Comparison of ENCODE assay signal across 1 cellular context in the genomic region with DNA sequence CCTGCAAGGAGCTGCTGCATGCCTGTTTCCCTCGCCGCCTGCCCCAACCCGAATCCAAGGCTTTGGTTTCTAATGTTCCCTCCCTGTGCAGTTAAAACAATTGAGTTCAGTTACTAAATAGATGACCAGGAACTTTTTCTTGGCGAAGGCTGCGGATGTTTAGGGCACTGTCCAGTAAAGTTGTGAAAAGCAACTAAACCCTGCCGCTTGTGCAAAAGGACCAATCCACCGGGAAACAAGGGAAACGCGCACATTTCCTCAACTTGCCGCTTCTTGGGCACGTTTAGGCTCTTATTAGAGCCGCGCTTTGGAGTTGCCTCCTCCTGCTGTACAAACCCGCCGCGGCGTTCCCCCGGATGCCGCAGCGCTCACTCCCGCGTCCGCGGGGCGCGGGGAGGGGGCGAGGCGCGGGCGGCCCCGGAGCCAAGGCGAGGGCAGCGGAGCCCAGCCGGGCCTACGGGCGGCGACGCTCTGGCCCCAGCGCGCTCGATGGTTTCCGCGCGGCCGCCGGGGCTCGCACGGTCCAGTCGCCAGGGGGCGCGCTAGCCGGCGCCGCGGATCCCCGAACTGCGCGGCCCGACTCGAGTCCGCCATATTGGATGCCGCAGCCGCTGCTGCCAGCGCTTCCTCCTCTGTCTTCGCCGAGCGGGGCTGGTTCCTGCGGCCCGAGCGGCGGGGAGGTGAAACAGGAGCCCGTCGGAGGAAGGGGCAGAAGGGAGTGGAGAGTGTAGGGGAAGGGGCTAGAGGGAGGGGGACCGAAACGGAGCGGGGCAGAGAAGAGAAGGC.
A peak's percentile ranks its signal among the peaks of the same experiment; 100 is the strongest.
TF ChIP-seq lines count a peak whose summit lies in the region.

A gene with protein sequence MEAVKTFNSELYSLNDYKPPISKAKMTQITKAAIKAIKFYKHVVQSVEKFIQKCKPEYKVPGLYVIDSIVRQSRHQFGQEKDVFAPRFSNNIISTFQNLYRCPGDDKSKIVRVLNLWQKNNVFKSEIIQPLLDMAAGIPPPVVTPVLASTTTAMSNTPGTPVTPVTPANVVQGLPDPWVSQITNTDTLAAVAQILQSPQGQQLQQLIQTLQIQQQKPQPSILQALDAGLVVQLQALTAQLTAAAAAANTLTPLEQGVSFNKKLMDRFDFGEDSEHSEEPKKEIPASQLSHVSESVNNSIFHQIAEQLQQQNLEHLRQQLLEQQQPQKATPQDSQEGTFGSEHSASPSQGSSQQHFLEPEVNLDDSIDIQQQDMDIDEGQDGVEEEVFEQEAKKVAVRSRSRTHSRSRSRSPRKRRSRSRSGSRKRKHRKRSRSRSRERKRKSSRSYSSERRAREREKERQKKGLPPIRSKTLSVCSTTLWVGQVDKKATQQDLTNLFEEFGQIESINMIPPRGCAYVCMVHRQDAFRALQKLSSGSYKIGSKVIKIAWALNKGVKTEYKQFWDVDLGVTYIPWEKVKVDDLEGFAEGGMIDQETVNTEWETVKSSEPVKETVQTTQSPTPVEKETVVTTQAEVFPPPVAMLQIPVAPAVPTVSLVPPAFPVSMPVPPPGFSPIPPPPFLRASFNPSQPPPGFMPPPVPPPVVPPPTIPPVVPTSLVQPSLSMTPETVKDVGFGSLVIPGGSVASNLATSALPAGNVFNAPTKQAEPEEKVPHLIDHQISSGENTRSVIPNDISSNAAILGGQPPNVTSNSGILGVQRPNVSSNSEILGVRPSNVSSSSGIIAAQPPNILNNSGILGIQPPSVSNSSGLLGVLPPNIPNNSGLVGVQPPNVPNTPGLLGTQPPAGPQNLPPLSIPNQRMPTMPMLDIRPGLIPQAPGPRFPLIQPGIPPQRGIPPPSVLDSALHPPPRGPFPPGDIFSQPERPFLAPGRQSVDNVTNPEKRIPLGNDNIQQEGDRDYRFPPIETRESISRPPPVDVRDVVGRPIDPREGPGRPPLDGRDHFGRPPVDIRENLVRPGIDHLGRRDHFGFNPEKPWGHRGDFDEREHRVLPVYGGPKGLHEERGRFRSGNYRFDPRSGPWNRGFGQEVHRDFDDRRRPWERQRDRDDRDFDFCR (N-terminal part only) (plus strand): TSS at position 593 of the 786 bp plus-strand sequence. CDS start 485 bp downstream, outside the sequence.

TF ChIP-seq in HepG2, 621 proteins besides CTCF, POLR2A, EP300 and RAD21 (continued from another document and continues in another):
- TF ChIP-seq TGIF2 (CRISPR knock-in tag; IDR thresholded peaks at IDR 0.05) (no peak), CHD4 (IDR thresholded peaks at IDR 0.05; ENCODE audit: borderline replicate concordance, low read length) (no peak), DNMT1 (CRISPR knock-in tag; IDR thresholded peaks at IDR 0.05) (0 out of 2 replicates have a peak, but pooled peaks have one; percentile 43), ZNF143 (CRISPR knock-in tag; IDR thresholded peaks at IDR 0.05) (no peak; the same call in 1 of the 2 replicates), MYNN (CRISPR knock-in tag; IDR thresholded peaks at IDR 0.05; ENCODE audit: low read depth) (no peak), ZNF781 (CRISPR knock-in tag; IDR thresholded peaks at IDR 0.05; ENCODE audit: borderline replicate concordance, not compliant biosample characterization) (peak; percentile 1), ZNF724P (CRISPR knock-in tag; IDR thresholded peaks at IDR 0.05; ENCODE audit: borderline replicate concordance) (no peak), ATM (IDR thresholded peaks at IDR 0.05; ENCODE audit: borderline replicate concordance) (no peak), JARID2 (CRISPR knock-in tag; IDR thresholded peaks at IDR 0.05; ENCODE audit: insufficient replicate concordance) (peak; percentile 72), NFIC (IDR thresholded peaks at IDR 0.05; ENCODE audit: low read length) (no peak), ZNF557 (CRISPR knock-in tag; IDR thresholded peaks at IDR 0.05) (no peak), RXRA (CRISPR knock-in tag; IDR thresholded peaks at IDR 0.05) (peak; percentile 18; the same call in 1 of the 2 replicates), CEBPB (IDR thresholded peaks at IDR 0.05; ENCODE audit: borderline replicate concordance, low read depth, low read length) (no peak), HOXA3 (CRISPR knock-in tag; IDR thresholded peaks at IDR 0.05) (peak; percentile 99), ZNF331 (CRISPR knock-in tag; IDR thresholded peaks at IDR 0.05) (peak; percentile 69), PRDM4 (CRISPR knock-in tag; IDR thresholded peaks at IDR 0.05; ENCODE audit: borderline replicate concordance) (no peak; the same call in 1 of the 2 replicates), SNAPC5 (CRISPR knock-in tag; IDR thresholded peaks at IDR 0.05; ENCODE audit: borderline replicate concordance) (peak; percentile 35; the same call in 1 of the 2 replicates), PAWR (CRISPR knock-in tag; IDR thresholded peaks at IDR 0.05; ENCODE audit: borderline replicate concordance) (no peak), FOXA3 (CRISPR knock-in tag; IDR thresholded peaks at IDR 0.05) (peak; percentile 21; the same call in 1 of the 2 replicates), GLI4 (CRISPR knock-in tag; IDR thresholded peaks at IDR 0.05; ENCODE audit: borderline replicate concordance) (peak; percentile 18; the same call in 1 of the 2 replicates), ZSCAN31 (CRISPR knock-in tag; IDR thresholded peaks at IDR 0.05; ENCODE audit: low read depth) (no peak; the same call in 1 of the 2 replicates), ZNF790 (CRISPR knock-in tag; IDR thresholded peaks at IDR 0.05; ENCODE audit: borderline replicate concordance) (no peak), ZBTB10 (CRISPR knock-in tag; IDR thresholded peaks at IDR 0.05; ENCODE audit: borderline replicate concordance) (peak; percentile 41; the same call in 1 of the 2 replicates), ZNF850 (CRISPR knock-in tag; conservative IDR thresholded peaks at IDR 0.05) (no peak), MAFF (IDR thresholded peaks at IDR 0.05; ENCODE audit: low read depth, low read length) (no peak), JDP2 (CRISPR knock-in tag; IDR thresholded peaks at IDR 0.05; ENCODE audit: borderline replicate concordance) (no peak; the same call in 1 of the 2 replicates), CBX2 (IDR thresholded peaks at IDR 0.05; ENCODE audit: low read depth, low read length) (no peak), CBX2 (CRISPR knock-in tag; IDR thresholded peaks at IDR 0.05; ENCODE audit: low read depth) (no peak), ZNF891 (CRISPR knock-in tag; IDR thresholded peaks at IDR 0.05) (no peak), RFXANK (CRISPR knock-in tag; IDR thresholded peaks at IDR 0.05) (no peak), MEF2D (CRISPR knock-in tag; IDR thresholded peaks at IDR 0.05) (no peak), MED13 (CRISPR knock-in tag; IDR thresholded peaks at IDR 0.05) (no peak), ZNF446 (CRISPR knock-in tag; IDR thresholded peaks at IDR 0.05) (no peak), ZNF784 (CRISPR knock-in tag; IDR thresholded peaks at IDR 0.05; ENCODE audit: borderline replicate concordance) (peak; percentile 91; the same call in 1 of the 2 replicates), ZNF567 (CRISPR knock-in tag; IDR thresholded peaks at IDR 0.05; ENCODE audit: borderline replicate concordance) (0 out of 2 replicates have a peak, but pooled peaks have one; percentile 43), NRL (CRISPR knock-in tag; IDR thresholded peaks at IDR 0.05; ENCODE audit: borderline replicate concordance) (no peak), ZNF747 (CRISPR knock-in tag; IDR thresholded peaks at IDR 0.05; ENCODE audit: borderline replicate concordance) (no peak), FOXA1 (IDR thresholded peaks at IDR 0.05) (no peak), FOXA1 (CRISPR knock-in tag; IDR thresholded peaks at IDR 0.05) (no peak), ETS1 (CRISPR knock-in tag; IDR thresholded peaks at IDR 0.05) (peak; percentile 91), FOXC1 (CRISPR knock-in tag; IDR thresholded peaks at IDR 0.05; ENCODE audit: borderline replicate concordance) (no peak)
- TF ChIP-seq, protein P1, sequence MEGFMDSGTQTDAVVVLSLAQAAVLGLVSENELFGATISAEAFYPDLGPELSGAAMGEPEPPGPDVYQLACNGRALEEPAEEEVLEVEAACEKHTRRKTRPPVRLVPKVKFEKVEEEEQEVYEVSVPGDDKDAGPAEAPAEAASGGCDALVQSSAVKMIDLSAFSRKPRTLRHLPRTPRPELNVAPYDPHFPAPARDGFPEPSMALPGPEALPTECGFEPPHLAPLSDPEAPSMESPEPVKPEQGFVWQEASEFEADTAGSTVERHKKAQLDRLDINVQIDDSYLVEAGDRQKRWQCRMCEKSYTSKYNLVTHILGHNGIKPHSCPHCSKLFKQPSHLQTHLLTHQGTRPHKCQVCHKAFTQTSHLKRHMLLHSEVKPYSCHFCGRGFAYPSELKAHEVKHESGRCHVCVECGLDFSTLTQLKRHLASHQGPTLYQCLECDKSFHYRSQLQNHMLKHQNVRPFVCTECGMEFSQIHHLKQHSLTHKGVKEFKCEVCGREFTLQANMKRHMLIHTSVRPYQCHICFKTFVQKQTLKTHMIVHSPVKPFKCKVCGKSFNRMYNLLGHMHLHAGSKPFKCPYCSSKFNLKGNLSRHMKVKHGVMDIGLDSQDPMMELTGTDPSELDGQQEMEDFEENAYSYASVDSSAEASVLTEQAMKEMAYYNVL (CRISPR knock-in tag; IDR thresholded peaks at IDR 0.05; ENCODE audit: borderline replicate concordance): peak; percentile 62
- TF ChIP-seq, protein P2, sequence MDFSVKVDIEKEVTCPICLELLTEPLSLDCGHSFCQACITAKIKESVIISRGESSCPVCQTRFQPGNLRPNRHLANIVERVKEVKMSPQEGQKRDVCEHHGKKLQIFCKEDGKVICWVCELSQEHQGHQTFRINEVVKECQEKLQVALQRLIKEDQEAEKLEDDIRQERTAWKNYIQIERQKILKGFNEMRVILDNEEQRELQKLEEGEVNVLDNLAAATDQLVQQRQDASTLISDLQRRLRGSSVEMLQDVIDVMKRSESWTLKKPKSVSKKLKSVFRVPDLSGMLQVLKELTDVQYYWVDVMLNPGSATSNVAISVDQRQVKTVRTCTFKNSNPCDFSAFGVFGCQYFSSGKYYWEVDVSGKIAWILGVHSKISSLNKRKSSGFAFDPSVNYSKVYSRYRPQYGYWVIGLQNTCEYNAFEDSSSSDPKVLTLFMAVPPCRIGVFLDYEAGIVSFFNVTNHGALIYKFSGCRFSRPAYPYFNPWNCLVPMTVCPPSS (IDR thresholded peaks at IDR 0.05): no peak
- TF ChIP-seq, protein P3, sequence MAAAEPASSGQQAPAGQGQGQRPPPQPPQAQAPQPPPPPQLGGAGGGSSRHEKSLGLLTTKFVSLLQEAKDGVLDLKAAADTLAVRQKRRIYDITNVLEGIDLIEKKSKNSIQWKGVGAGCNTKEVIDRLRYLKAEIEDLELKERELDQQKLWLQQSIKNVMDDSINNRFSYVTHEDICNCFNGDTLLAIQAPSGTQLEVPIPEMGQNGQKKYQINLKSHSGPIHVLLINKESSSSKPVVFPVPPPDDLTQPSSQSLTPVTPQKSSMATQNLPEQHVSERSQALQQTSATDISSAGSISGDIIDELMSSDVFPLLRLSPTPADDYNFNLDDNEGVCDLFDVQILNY (CRISPR knock-in tag; conservative IDR thresholded peaks at IDR 0.05): no peak
- TF ChIP-seq, protein P4, sequence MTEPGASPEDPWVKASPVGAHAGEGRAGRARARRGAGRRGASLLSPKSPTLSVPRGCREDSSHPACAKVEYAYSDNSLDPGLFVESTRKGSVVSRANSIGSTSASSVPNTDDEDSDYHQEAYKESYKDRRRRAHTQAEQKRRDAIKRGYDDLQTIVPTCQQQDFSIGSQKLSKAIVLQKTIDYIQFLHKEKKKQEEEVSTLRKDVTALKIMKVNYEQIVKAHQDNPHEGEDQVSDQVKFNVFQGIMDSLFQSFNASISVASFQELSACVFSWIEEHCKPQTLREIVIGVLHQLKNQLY (CRISPR knock-in tag; IDR thresholded peaks at IDR 0.05): no peak
